Comparison of ENCODE assay signal across 20 cellular contexts in the genomic region with DNA sequence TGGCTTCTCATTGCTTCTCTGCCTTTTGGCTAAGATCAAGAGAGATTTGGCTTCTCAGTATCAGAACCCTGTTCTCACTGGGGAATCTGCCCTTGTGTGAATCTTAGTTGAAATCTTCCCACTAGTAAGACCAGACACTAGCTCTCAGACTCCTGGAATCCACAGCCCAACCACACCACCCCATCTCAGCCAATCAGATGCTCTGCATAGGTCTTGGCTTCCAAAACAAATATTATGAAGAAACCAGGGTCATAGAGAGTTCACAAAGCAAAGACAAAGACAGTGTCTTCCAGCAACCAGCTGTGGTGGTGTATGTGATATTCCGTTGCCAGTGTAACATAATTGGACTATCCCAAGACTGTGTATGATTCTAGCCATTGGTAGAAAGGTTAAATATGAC. TPM values are rescaled to one million over a fixed set of nuclear protein-coding genes. Genes with fewer than 3 reads are reported as not detected.
DNase-seq lines count a peak whose midpoint lies in the region; ATAC-seq, FAIRE-seq and TF ChIP-seq lines count a peak whose summit lies in the region.
"Had no signal": no experiment of that assay in that cellular context is flagged by ENCODE, and none has a peak within 500 bp of the region (broad histone marks: within the 10 kb centered on the region; RNA-seq: fewer than 3 reads in every experiment).

No MANE protein-coding gene starts in this region.

- no peaks in the 10 kb centered on the region for H3K4me1 ChIP-seq in pancreas
- H3K4me1 ChIP-seq: Peyer's patch had no signal

- ATAC-seq in pancreas (peak in 3 of 4 donors; percentile 29 to 72 (median 46)), HG02840 (IDR thresholded peaks at IDR 0.05; ENCODE audit: low FRiP score, unreplicated experiment) (no peak)
- ATAC-seq: effector memory CD8-positive, alpha-beta T cell; stimulated activated naive CD8-positive, alpha-beta T cell treated with anti-CD3 and anti-CD28 coated beads, Interleukin-15, amount 100 ng/mL, for 72 hours had no signal

- no peak overlapping the region for H3K27ac Mint-ChIP-seq in activated T-cell treated with anti-CD3 and anti-CD28 coated beads, Interleukin-2, amount 50 U/mL, for 24 hours
- no peak overlapping the region for H3K27ac Mint-ChIP-seq in Calu3 (ENCODE audit: unreplicated experiment)
- H3K27ac Mint-ChIP-seq: activated T-helper 1 cell treated with anti-CD3 and anti-CD28 coated beads, Interleukin-12 subunit alpha, Interleukin-12 subunit beta, Interleukin-2, Interleukin-4 antibody, amounts not matched to agents 30 ng/mL and 10 ng/mL and 1 ng/mL, durations not matched to agents 14 hours and 24 hours and 36 hours; brain; effector memory CD8-positive, alpha-beta T cell; stimulated activated naive CD8-positive, alpha-beta T cell treated with anti-CD3 and anti-CD28 coated beads, Interleukin-15, amount 100 ng/mL, for 72 hours had no signal

- no peak overlapping the region for H3K27ac ChIP-seq in pancreas
- H3K27ac ChIP-seq: BLaER1 treated with 17β-estradiol and CSF1 and Interleukin-3, amounts not matched to agents 10 nM and 100 nM had no signal

- no peak for FAIRE-seq in pancreas (lab: Jason Lieb, UNC)
- FAIRE-seq: GM18507 had no signal

- BruUV-seq in Calu3 (replicated peaks; lab: Mats Ljungman, UMichigan) = no TSS peak

- peaks cover 37% of the 10 kb centered on the region for H3K27me3 Mint-ChIP-seq in activated T-cell treated with anti-CD3 and anti-CD28 coated beads, Interleukin-2, amount 50 U/mL, for 24 hours
- peaks cover 9% of the 10 kb centered on the region for H3K27me3 Mint-ChIP-seq in Calu3 (ENCODE audit: unreplicated experiment)

- no peaks in the 10 kb centered on the region for H3K36me3 ChIP-seq in pancreas
- H3K36me3 ChIP-seq: BLaER1 treated with 17β-estradiol and CSF1 and Interleukin-3, amounts not matched to agents 10 nM and 100 nM; Peyer's patch had no signal

- H3K4me1 Mint-ChIP-seq in activated T-cell treated with anti-CD3 and anti-CD28 coated beads, Interleukin-2, amount 50 U/mL, for 24 hours (ENCODE audit: low read depth) = no peaks in the 10 kb centered on the region
- no peaks in the 10 kb centered on the region for H3K4me1 Mint-ChIP-seq in Calu3 (ENCODE audit: low read depth, unreplicated experiment)
- H3K4me1 Mint-ChIP-seq: stimulated activated naive CD8-positive, alpha-beta T cell treated with anti-CD3 and anti-CD28 coated beads, Interleukin-15, amount 100 ng/mL, for 72 hours had no signal

- H3K27me3 ChIP-seq in pancreas = no peaks in the 10 kb centered on the region
- H3K27me3 ChIP-seq: BLaER1 treated with 17β-estradiol and CSF1 and Interleukin-3, amounts not matched to agents 10 nM and 100 nM; Peyer's patch had no signal

- no peak overlapping the region for H3K4me3 ChIP-seq in fibroblast of villous mesenchyme (ENCODE audit: low read depth, low read length)
- no peak overlapping the region for H3K4me3 ChIP-seq in pancreas
- H3K4me3 ChIP-seq: BLaER1 treated with 17β-estradiol and CSF1 and Interleukin-3, amounts not matched to agents 10 nM and 100 nM; Peyer's patch had no signal

- no peaks in the 10 kb centered on the region for H3K9me3 Mint-ChIP-seq in activated T-cell treated with anti-CD3 and anti-CD28 coated beads, Interleukin-2, amount 50 U/mL, for 24 hours
- peaks cover 5% of the 10 kb centered on the region for H3K9me3 Mint-ChIP-seq in Calu3 (ENCODE audit: low read depth, unreplicated experiment)
- H3K9me3 Mint-ChIP-seq: activated T-helper 1 cell treated with anti-CD3 and anti-CD28 coated beads, Interleukin-12 subunit alpha, Interleukin-12 subunit beta, Interleukin-2, Interleukin-4 antibody, amounts not matched to agents 30 ng/mL and 10 ng/mL and 1 ng/mL, durations not matched to agents 14 hours and 24 hours and 36 hours; brain; stimulated activated naive CD8-positive, alpha-beta T cell treated with anti-CD3 and anti-CD28 coated beads, Interleukin-15, amount 100 ng/mL, for 72 hours had no signal

- CTCF ChIA-PET in Calu3 (lab: Charles Lee) = no interaction called here

- DNase-seq in EL (peak; percentile 3), amniotic epithelial cell (ENCODE audit: low read depth) (peak; percentile 88), fibroblast of villous mesenchyme (ENCODE audit: low read depth) (peak; percentile 76), pancreas (no peak), NCI-H446 treated with DMSO at 0.1 percent for 48 hours (lab: John Stamatoyannopoulos, UW) (no peak), Calu3 (no peak)
- no peak for DNase-seq in activated T-cell treated with anti-CD3 and anti-CD28 coated beads, Interleukin-2, amount 50 U/mL, for 24 hours
- DNase-seq: activated CD4-positive, alpha-beta T cell treated with anti-CD3 and anti-CD28 coated beads, Interleukin-2, amount 50 U/mL, for 1 hour; effector memory CD8-positive, alpha-beta T cell; NCI-H1092 treated with DMSO at 0.1 percent for 48 hours; NCI-H510A treated with DMSO at 0.1 percent for 48 hours; Peyer's patch; stimulated activated naive CD8-positive, alpha-beta T cell treated with anti-CD3 and anti-CD28 coated beads, Interleukin-15, amount 100 ng/mL, for 72 hours; T-helper 2 cell had no signal

- no peak overlapping the region for H3K4me3 Mint-ChIP-seq in activated T-cell treated with anti-CD3 and anti-CD28 coated beads, Interleukin-2, amount 50 U/mL, for 24 hours
- H3K4me3 Mint-ChIP-seq in Calu3 (ENCODE audit: low read depth, unreplicated experiment) = no peak overlapping the region
- H3K4me3 Mint-ChIP-seq: activated T-helper 1 cell treated with anti-CD3 and anti-CD28 coated beads, Interleukin-12 subunit alpha, Interleukin-12 subunit beta, Interleukin-2, Interleukin-4 antibody, amounts not matched to agents 30 ng/mL and 10 ng/mL and 1 ng/mL, durations not matched to agents 14 hours and 24 hours and 36 hours; brain; effector memory CD8-positive, alpha-beta T cell; stimulated activated naive CD8-positive, alpha-beta T cell treated with anti-CD3 and anti-CD28 coated beads, Interleukin-15, amount 100 ng/mL, for 72 hours had no signal

- H3K9me3 ChIP-seq in pancreas = no peaks in the 10 kb centered on the region
- H3K9me3 ChIP-seq: Peyer's patch had no signal

- H3K36me3 Mint-ChIP-seq in activated T-cell treated with anti-CD3 and anti-CD28 coated beads, Interleukin-2, amount 50 U/mL, for 24 hours (ENCODE audit: low read depth) = no peaks in the 10 kb centered on the region
- H3K36me3 Mint-ChIP-seq in Calu3 (ENCODE audit: insufficient read depth, unreplicated experiment) = no peaks in the 10 kb centered on the region
- H3K36me3 Mint-ChIP-seq: brain had no signal

- TF ChIP-seq CTCF in fibroblast of villous mesenchyme (IDR thresholded peaks at IDR 0.05; ENCODE audit: insufficient read depth, low read depth, low read length) = no peak
- TF ChIP-seq CTCF in pancreas (IDR thresholded peaks at IDR 0.05) = no peak
- no peak for TF ChIP-seq CTCF in Calu3 (IDR thresholded peaks at IDR 0.05; ENCODE audit: unreplicated experiment)

- 64 to 71% methylated on average over 1 of the region's 1 CpG for WGBS in pancreas, 2 donors

- intact Hi-C loops in pancreas (cut with DNase I) (no loop called here), Calu3 (cut with micrococcal nuclease; ENCODE audit: unreplicated experiment) (no loop called here)

RNA-seq across cellular contexts. Expression of a gene that starts 5.4 kb away (rescaled TPM):
- total RNA-seq in fibroblast of villous mesenchyme (not detected in 2 replicates), pancreas (not detected), Calu3 (2022) (not detected in 2 replicates)
- polyA plus RNA-seq in pancreas = not detected
- total RNA-seq: activated T-helper 1 cell treated with anti-CD3 and anti-CD28 coated beads, Interleukin-12 subunit alpha, Interleukin-12 subunit beta, Interleukin-2, Interleukin-4 antibody, amounts not matched to agents 30 ng/mL and 10 ng/mL and 1 ng/mL, durations not matched to agents 14 hours and 24 hours and 36 hours; Peyer's patch; pulmonary artery endothelial cell had no signal

RNA-seq across cellular contexts. Expression of a gene that starts 31.8 kb away (rescaled TPM):
- total RNA-seq in fibroblast of villous mesenchyme (under 0.01 TPM in 1 of 2 replicates, not detected in the other), pancreas (not detected), Calu3 (2022) (not detected in 2 replicates)
- under 1 TPM in 1 of 2 donors, not detected in 1; 0.02 TPM for polyA plus RNA-seq in pancreas
- total RNA-seq: activated T-helper 1 cell treated with anti-CD3 and anti-CD28 coated beads, Interleukin-12 subunit alpha, Interleukin-12 subunit beta, Interleukin-2, Interleukin-4 antibody, amounts not matched to agents 30 ng/mL and 10 ng/mL and 1 ng/mL, durations not matched to agents 14 hours and 24 hours and 36 hours; Peyer's patch; pulmonary artery endothelial cell had no signal

Comparison
In these comparisons a context has a peak if more than half of its experiments do, and no peak if none do; other contexts are left out.
1. DNase-seq: peak in EL (single experiment), amniotic epithelial cell (single experiment) and fibroblast of villous mesenchyme (single experiment); none in pancreas (0 of 6), activated T-cell treated with anti-CD3 and anti-CD28 coated beads, Interleukin-2, amount 50 U/mL, for 24 hours (single experiment), NCI-H446 treated with DMSO at 0.1 percent for 48 hours (single experiment) and Calu3 (single experiment).